ENCODE assay signal across 1 cellular context in genomic region chr4:7638984-7639789, GRCh38.
A peak's percentile ranks its signal among the peaks of the same experiment; 100 is the strongest.
TF ChIP-seq lines count a peak whose summit lies in the region.

No MANE protein-coding gene starts in this region.

TF ChIP-seq in HepG2, 621 proteins besides CTCF, POLR2A, EP300 and RAD21 (continued from another document and continues in another):
- TF ChIP-seq GLMP (CRISPR knock-in tag; IDR thresholded peaks at IDR 0.05; ENCODE audit: borderline replicate concordance), result no peak
- no peak for TF ChIP-seq ZNF512 (CRISPR knock-in tag; IDR thresholded peaks at IDR 0.05)
- no peak for TF ChIP-seq ZHX2 (IDR thresholded peaks at IDR 0.05; ENCODE audit: low read depth)
- no peak for TF ChIP-seq ZHX2 (CRISPR knock-in tag; IDR thresholded peaks at IDR 0.05; ENCODE audit: borderline replicate concordance)
- TF ChIP-seq ZNF33A (CRISPR knock-in tag; IDR thresholded peaks at IDR 0.05; ENCODE audit: borderline replicate concordance), result no peak
- TF ChIP-seq NR2F1 (CRISPR knock-in tag; IDR thresholded peaks at IDR 0.05), result 0 out of 4 replicates have a peak, but pooled peaks of 1 of the 2 experiments have one; percentile 34
- peak; percentile 60; the same call in 1 of the 2 replicates for TF ChIP-seq ISL2 (CRISPR knock-in tag; IDR thresholded peaks at IDR 0.05)
- TF ChIP-seq ZNF609 (CRISPR knock-in tag; IDR thresholded peaks at IDR 0.05; ENCODE audit: borderline replicate concordance), result peak; percentile 66; the same call in 1 of the 2 replicates
- TF ChIP-seq ZSCAN22 (CRISPR knock-in tag; IDR thresholded peaks at IDR 0.05), result no peak
- no peak for TF ChIP-seq ERF (CRISPR knock-in tag; IDR thresholded peaks at IDR 0.05)
- TF ChIP-seq RAD51 (IDR thresholded peaks at IDR 0.05; ENCODE audit: borderline replicate concordance), result no peak; the same call in 1 of the 2 replicates
- TF ChIP-seq ZNF839 (CRISPR knock-in tag; IDR thresholded peaks at IDR 0.05; ENCODE audit: borderline replicate concordance), result no peak
- no peak for TF ChIP-seq ZNF576 (CRISPR knock-in tag; IDR thresholded peaks at IDR 0.05)
- TF ChIP-seq ZEB1 (IDR thresholded peaks at IDR 0.05; ENCODE audit: insufficient replicate concordance, low read depth), result no peak
- no peak for TF ChIP-seq ZMAT3 (CRISPR knock-in tag; conservative IDR thresholded peaks at IDR 0.05)
- no peak for TF ChIP-seq MEF2D (CRISPR knock-in tag; IDR thresholded peaks at IDR 0.05)
- TF ChIP-seq BRD4 (CRISPR knock-in tag; IDR thresholded peaks at IDR 0.05), result no peak
- TF ChIP-seq PBX2 (CRISPR knock-in tag; IDR thresholded peaks at IDR 0.05), result no peak
- peak; percentile 28; the same call in 1 of the 2 replicates for TF ChIP-seq TBX2 (CRISPR knock-in tag; IDR thresholded peaks at IDR 0.05; ENCODE audit: borderline replicate concordance)
- no peak for TF ChIP-seq ZC3H4 (CRISPR knock-in tag; IDR thresholded peaks at IDR 0.05; ENCODE audit: borderline replicate concordance)
- no peak for TF ChIP-seq STAG1 (CRISPR knock-in tag; IDR thresholded peaks at IDR 0.05)
- no peak for TF ChIP-seq ZNF879 (CRISPR knock-in tag; IDR thresholded peaks at IDR 0.05)
- no peak for TF ChIP-seq ZNF772 (CRISPR knock-in tag; IDR thresholded peaks at IDR 0.05)
- TF ChIP-seq CREB3 (CRISPR knock-in tag; IDR thresholded peaks at IDR 0.05), result no peak
- no peak for TF ChIP-seq DBP (CRISPR knock-in tag; IDR thresholded peaks at IDR 0.05; ENCODE audit: not compliant biosample characterization)
- no peak for TF ChIP-seq MYNN (CRISPR knock-in tag; IDR thresholded peaks at IDR 0.05; ENCODE audit: low read depth)
- no peak for TF ChIP-seq PAX8 (CRISPR knock-in tag; IDR thresholded peaks at IDR 0.05; ENCODE audit: borderline replicate concordance)
- no peak; the same call in 1 of the 2 replicates for TF ChIP-seq REPIN1 (CRISPR knock-in tag; IDR thresholded peaks at IDR 0.05; ENCODE audit: borderline replicate concordance, low read depth)
- no peak for TF ChIP-seq ATF6 (CRISPR knock-in tag; conservative IDR thresholded peaks at IDR 0.05)
- TF ChIP-seq ZNF136 (CRISPR knock-in tag; IDR thresholded peaks at IDR 0.05; ENCODE audit: low read depth), result no peak
- no peak for TF ChIP-seq FIP1L1 (IDR thresholded peaks at IDR 0.05; ENCODE audit: borderline replicate concordance, insufficient read depth, low read depth, low read length)
- TF ChIP-seq HMGA1 (CRISPR knock-in tag; conservative IDR thresholded peaks at IDR 0.05), result no peak
- TF ChIP-seq ZNF281 (CRISPR knock-in tag; IDR thresholded peaks at IDR 0.05; ENCODE audit: borderline replicate concordance), result no peak
- no peak for TF ChIP-seq ZBTB38 (CRISPR knock-in tag; IDR thresholded peaks at IDR 0.05)
- no peak for TF ChIP-seq ZNF496 (CRISPR knock-in tag; IDR thresholded peaks at IDR 0.05; ENCODE audit: insufficient replicate concordance)
- TF ChIP-seq ATF7 (IDR thresholded peaks at IDR 0.05), result no peak
- TF ChIP-seq ATF7 (CRISPR knock-in tag; IDR thresholded peaks at IDR 0.05), result no peak
- TF ChIP-seq SYNCRIP (IDR thresholded peaks at IDR 0.05; ENCODE audit: insufficient read depth, low read depth, low read length), result no peak
- 0 out of 2 replicates have a peak, but pooled peaks have one; percentile 23 for TF ChIP-seq HOXA9 (CRISPR knock-in tag; IDR thresholded peaks at IDR 0.05; ENCODE audit: borderline replicate concordance)
